Comparison of ENCODE assay signal across 1 cellular context in the genomic region with DNA sequence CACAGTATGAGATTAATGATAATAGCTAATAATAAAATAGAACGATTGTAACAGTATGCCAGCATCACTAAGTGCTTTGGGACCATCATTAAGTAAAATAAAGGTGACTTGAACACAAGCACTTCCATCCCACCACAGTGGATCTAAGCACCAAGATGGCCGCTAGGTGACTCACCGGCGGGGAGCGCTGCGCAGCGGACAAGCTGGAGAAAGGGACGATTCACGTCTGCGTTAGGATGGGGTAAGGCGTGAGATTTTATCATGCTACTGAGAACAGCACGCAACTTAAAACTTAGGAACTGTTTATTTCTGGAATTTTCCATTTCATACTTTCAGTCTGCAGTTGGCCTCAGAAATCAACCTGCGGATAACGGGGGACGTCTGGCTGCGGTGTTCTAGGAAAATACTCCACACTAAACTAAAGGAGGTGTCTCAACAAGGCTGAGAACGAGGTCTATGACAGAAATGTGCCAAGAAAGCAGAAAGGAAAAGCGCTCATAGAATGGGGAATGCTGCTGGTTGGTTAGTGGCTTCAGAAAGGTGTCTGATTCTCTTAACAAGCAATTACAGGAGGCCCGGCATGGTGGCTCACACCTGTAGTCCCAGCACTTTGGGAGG.
TF ChIP-seq lines count a peak whose summit lies in the region.

No MANE protein-coding gene starts in this region.

TF ChIP-seq in IMR-90, 13 proteins besides CTCF, POLR2A, EP300 and RAD21:
- no peak for TF ChIP-seq RCOR1 (IDR thresholded peaks at IDR 0.05; ENCODE audit: insufficient replicate concordance, low read length)
- no peak for TF ChIP-seq MXI1 (IDR thresholded peaks at IDR 0.05; ENCODE audit: borderline replicate concordance, low read depth, low read length)
- no peak for TF ChIP-seq CEBPB (IDR thresholded peaks at IDR 0.05; ENCODE audit: low read depth, low read length)
- no peak for TF ChIP-seq RFX5 (IDR thresholded peaks at IDR 0.05; ENCODE audit: low read depth, low read length)
